ENCODE assay signal across 23 cellular contexts in genomic region chr20:62764156-62764935, GRCh38. TPM values are rescaled to one million over a fixed set of nuclear protein-coding genes. Genes with fewer than 3 reads are reported as not detected.
"Had no signal": no experiment of that assay in that cellular context is flagged by ENCODE, and none has a peak within 500 bp of the region (broad histone marks: within the 10 kb centered on the region; RNA-seq: fewer than 3 reads in every experiment).

No MANE protein-coding gene starts in this region.

- H3K4me1 Mint-ChIP-seq: activated CD4-positive, alpha-beta T cell treated with anti-CD3 and anti-CD28 coated beads, Interleukin-2, amount 10 ng/mL, durations not matched to agents 7 days and 5 days had no signal

- H3K36me3 Mint-ChIP-seq: activated naive CD4-positive, alpha-beta T cell treated with anti-CD3 and anti-CD28 coated beads, Interleukin-2, amount 50 U/mL, for 24 hours; naive thymus-derived CD4-positive, alpha-beta T cell had no signal

- DNase-seq: activated CD4-positive, alpha-beta T cell treated with anti-CD3 and anti-CD28 coated beads, Interleukin-2, amount 10 ng/mL, durations not matched to agents 7 days and 5 days; activated CD8-positive, alpha-beta T cell treated with anti-CD3 and anti-CD28 coated beads, Interleukin-2, amount 10 ng/mL, durations not matched to agents 7 days and 5 days; activated gamma-delta T cell; anterior cingulate cortex; body of pancreas; effector CD8-positive, alpha-beta T cell; erythroblast; foreskin fibroblast; hippocampal formation; mesenchymal stem cell; naive thymus-derived CD4-positive, alpha-beta T cell; stimulated activated CD4-positive, alpha-beta T cell treated with anti-CD3 and anti-CD28 coated beads, Interleukin-1b, Interleukin-23, amount 100 ng/mL, for 48 hours; SW 1271; T-helper 17 cell; thyroid gland; upper lobe of right lung had no signal

- H3K4me1 ChIP-seq: upper lobe of right lung had no signal

- H3K4me3 ChIP-seq: body of pancreas, cardiac muscle cell, thyroid gland, upper lobe of right lung had no signal

- ATAC-seq: activated CD8-positive, alpha-beta T cell treated with anti-CD3 and anti-CD28 coated beads, Interleukin-2, amount 10 ng/mL, durations not matched to agents 7 days and 5 days; body of pancreas; naive thymus-derived CD4-positive, alpha-beta T cell; T-helper 17 cell; upper lobe of right lung had no signal

- H3K27me3 ChIP-seq: body of pancreas, cardiac muscle cell, thyroid gland had no signal

- H3K4me3 Mint-ChIP-seq: activated CD4-positive, alpha-beta T cell treated with anti-CD3 and anti-CD28 coated beads, Interleukin-2, amount 10 ng/mL, durations not matched to agents 7 days and 5 days; activated CD8-positive, alpha-beta T cell treated with anti-CD3 and anti-CD28 coated beads, Interleukin-2, amount 10 ng/mL, durations not matched to agents 7 days and 5 days; activated naive CD4-positive, alpha-beta T cell treated with anti-CD3 and anti-CD28 coated beads, Interleukin-2, amount 50 U/mL, for 24 hours; activated T-helper 1 cell treated with anti-CD3 and anti-CD28 coated beads, Interleukin-12 subunit alpha, Interleukin-12 subunit beta, Interleukin-2, Interleukin-4 antibody, amounts not matched to agents 30 ng/mL and 10 ng/mL and 1 ng/mL, durations not matched to agents 14 hours and 24 hours and 36 hours; dendritic cell treated with granulocyte-macrophage colony-stimulating factor and Interleukin-4, amounts not matched to agents 40 ng/mL and 50 ng/mL, for 4 days; naive thymus-derived CD4-positive, alpha-beta T cell; neural crest cell; stimulated activated naive CD8-positive, alpha-beta T cell treated with anti-CD3 and anti-CD28 coated beads, Interleukin-15, Interleukin-2, amounts not matched to agents 100 ng/mL and 50 ng/mL, for 24 hours; T-helper 17 cell had no signal

- H3K27ac ChIP-seq: body of pancreas, cardiac muscle cell, thyroid gland, upper lobe of right lung had no signal

- H3K27ac Mint-ChIP-seq: activated CD4-positive, alpha-beta T cell treated with anti-CD3 and anti-CD28 coated beads, Interleukin-2, amount 10 ng/mL, durations not matched to agents 7 days and 5 days; activated CD8-positive, alpha-beta T cell treated with anti-CD3 and anti-CD28 coated beads, Interleukin-2, amount 10 ng/mL, durations not matched to agents 7 days and 5 days; activated naive CD4-positive, alpha-beta T cell treated with anti-CD3 and anti-CD28 coated beads, Interleukin-2, amount 50 U/mL, for 24 hours; activated T-helper 1 cell treated with anti-CD3 and anti-CD28 coated beads, Interleukin-12 subunit alpha, Interleukin-12 subunit beta, Interleukin-2, Interleukin-4 antibody, amounts not matched to agents 30 ng/mL and 10 ng/mL and 1 ng/mL, durations not matched to agents 14 hours and 24 hours and 36 hours; dendritic cell treated with granulocyte-macrophage colony-stimulating factor and Interleukin-4, amounts not matched to agents 40 ng/mL and 50 ng/mL, for 4 days; naive thymus-derived CD4-positive, alpha-beta T cell; progenitor cell of endocrine pancreas; stimulated activated naive CD8-positive, alpha-beta T cell treated with anti-CD3 and anti-CD28 coated beads, Interleukin-15, Interleukin-2, amounts not matched to agents 100 ng/mL and 50 ng/mL, for 24 hours; T-helper 17 cell had no signal

- H3K36me3 ChIP-seq: cardiac muscle cell, thyroid gland, upper lobe of right lung had no signal

- H3K9me3 ChIP-seq: body of pancreas, thyroid gland, upper lobe of right lung had no signal

- H3K27me3 Mint-ChIP-seq: activated CD4-positive, alpha-beta T cell treated with anti-CD3 and anti-CD28 coated beads, Interleukin-2, amount 10 ng/mL, durations not matched to agents 7 days and 5 days; activated naive CD4-positive, alpha-beta T cell treated with anti-CD3 and anti-CD28 coated beads, Interleukin-2, amount 50 U/mL, for 24 hours; stimulated activated naive CD8-positive, alpha-beta T cell treated with anti-CD3 and anti-CD28 coated beads, Interleukin-15, Interleukin-2, amounts not matched to agents 100 ng/mL and 50 ng/mL, for 24 hours; T-helper 17 cell had no signal

- H3K9me3 Mint-ChIP-seq: activated CD4-positive, alpha-beta T cell treated with anti-CD3 and anti-CD28 coated beads, Interleukin-2, amount 10 ng/mL, durations not matched to agents 7 days and 5 days; activated naive CD4-positive, alpha-beta T cell treated with anti-CD3 and anti-CD28 coated beads, Interleukin-2, amount 50 U/mL, for 24 hours; activated T-helper 1 cell treated with anti-CD3 and anti-CD28 coated beads, Interleukin-12 subunit alpha, Interleukin-12 subunit beta, Interleukin-2, Interleukin-4 antibody, amounts not matched to agents 30 ng/mL and 10 ng/mL and 1 ng/mL, durations not matched to agents 14 hours and 24 hours and 36 hours; dendritic cell treated with granulocyte-macrophage colony-stimulating factor and Interleukin-4, amounts not matched to agents 40 ng/mL and 50 ng/mL, for 4 days; naive thymus-derived CD4-positive, alpha-beta T cell; neural crest cell; stimulated activated naive CD8-positive, alpha-beta T cell treated with anti-CD3 and anti-CD28 coated beads, Interleukin-15, Interleukin-2, amounts not matched to agents 100 ng/mL and 50 ng/mL, for 24 hours had no signal

RNA-seq across cellular contexts. Expression of gene COL9A3, which starts 52.5 kb away (rescaled TPM):
- total RNA-seq: activated CD4-positive, alpha-beta T cell treated with anti-CD3 and anti-CD28 coated beads, Interleukin-2, amount 10 ng/mL, durations not matched to agents 7 days and 5 days; activated CD8-positive, alpha-beta T cell treated with anti-CD3 and anti-CD28 coated beads, Interleukin-2, amount 10 ng/mL, durations not matched to agents 7 days and 5 days; activated T-helper 1 cell treated with anti-CD3 and anti-CD28 coated beads, Interleukin-12 subunit alpha, Interleukin-12 subunit beta, Interleukin-2, Interleukin-4 antibody, amounts not matched to agents 30 ng/mL and 10 ng/mL and 1 ng/mL, durations not matched to agents 14 hours and 24 hours and 36 hours; T-helper 17 cell had no signal
- polyA plus RNA-seq: naive thymus-derived CD4-positive, alpha-beta T cell had no signal

RNA-seq across cellular contexts. Expression of gene NTSR1, which starts 55.7 kb away (rescaled TPM):
- total RNA-seq: activated T-helper 1 cell treated with anti-CD3 and anti-CD28 coated beads, Interleukin-12 subunit alpha, Interleukin-12 subunit beta, Interleukin-2, Interleukin-4 antibody, amounts not matched to agents 30 ng/mL and 10 ng/mL and 1 ng/mL, durations not matched to agents 14 hours and 24 hours and 36 hours; body of pancreas; neural crest cell; progenitor cell of endocrine pancreas had no signal
- polyA plus RNA-seq: cardiac muscle cell; naive thymus-derived CD4-positive, alpha-beta T cell had no signal
